7 cellular contexts compared by ENCODE assay signal in genomic region chr1:44775930-44776748, GRCh38. TPM values are rescaled to one million over a fixed set of nuclear protein-coding genes. Genes with fewer than 3 reads are reported as not detected.
DNase-seq lines count a peak whose midpoint lies in the region; ATAC-seq and TF ChIP-seq lines count a peak whose summit lies in the region.

No MANE protein-coding gene starts in this region.

- peaks cover 37% of the 10 kb centered on the region for H3K4me1 Mint-ChIP-seq in activated CD4-positive, alpha-beta T cell treated with anti-CD3 and anti-CD28 coated beads for 36 hours
- peaks cover 22% of the 10 kb centered on the region for H3K4me1 Mint-ChIP-seq in endothelial cell (ENCODE audit: unreplicated experiment)
- peaks cover 23 to 42% (median 34%) of the 10 kb centered on the region in 4 donors for H3K4me1 Mint-ChIP-seq in naive thymus-derived CD8-positive, alpha-beta T cell

- H3K9me3 Mint-ChIP-seq in activated CD4-positive, alpha-beta T cell treated with anti-CD3 and anti-CD28 coated beads for 36 hours (ENCODE audit: low read depth) = no peaks in the 10 kb centered on the region
- H3K9me3 Mint-ChIP-seq in endothelial cell (ENCODE audit: unreplicated experiment) = no peaks in the 10 kb centered on the region
- no peaks in the 10 kb centered on the region for H3K9me3 Mint-ChIP-seq in naive thymus-derived CD8-positive, alpha-beta T cell

- POLR2A ChIA-PET in activated CD4-positive, alpha-beta T cell treated with anti-CD3 and anti-CD28 coated beads for 36 hours (lab: Charles Lee) = interaction anchor here (0.6 to 2.9 kb wide), 17 partner anchors 9 to 809 kb away, joined by 3 to 58 read pairs (median 5); partner anchors contain the start of genes BTBD19, DYNLT4, HECTD3 and MUTYH
- POLR2A ChIA-PET in naive thymus-derived CD8-positive, alpha-beta T cell (lab: Charles Lee) = interaction anchor here (0.5 to 5.3 kb wide), 35 partner anchors 9 to 1386 kb away, joined by 3 to 109 read pairs (median 6); partner anchors contain the start of genes ARMH1, BEST4, BTBD19 and CCDC163

- peaks cover 59% of the 10 kb centered on the region for H3K36me3 Mint-ChIP-seq in activated CD4-positive, alpha-beta T cell treated with anti-CD3 and anti-CD28 coated beads for 36 hours (ENCODE audit: low read depth)
- peaks cover 27% of the 10 kb centered on the region for H3K36me3 Mint-ChIP-seq in endothelial cell (ENCODE audit: low read depth, unreplicated experiment)
- peaks cover 0 to 51% (median 16%) of the 10 kb centered on the region in 3 donors for H3K36me3 Mint-ChIP-seq in naive thymus-derived CD8-positive, alpha-beta T cell

- no peak for TF ChIP-seq CTCF in endothelial cell (IDR thresholded peaks at IDR 0.05; ENCODE audit: unreplicated experiment)

- no peaks in the 10 kb centered on the region for H3K27me3 Mint-ChIP-seq in activated CD4-positive, alpha-beta T cell treated with anti-CD3 and anti-CD28 coated beads for 36 hours
- peaks cover 10% of the 10 kb centered on the region for H3K27me3 Mint-ChIP-seq in endothelial cell (ENCODE audit: unreplicated experiment)
- H3K27me3 Mint-ChIP-seq in naive thymus-derived CD8-positive, alpha-beta T cell = no peaks in the 10 kb centered on the region

- H3K4me3 Mint-ChIP-seq in activated CD4-positive, alpha-beta T cell treated with anti-CD3 and anti-CD28 coated beads for 36 hours = peak overlapping the region; percentile 96
- H3K4me3 Mint-ChIP-seq in endothelial cell (ENCODE audit: unreplicated experiment) = peak overlapping the region; percentile 97
- peak overlapping the region; percentile 84 to 100 (median 93) for H3K4me3 Mint-ChIP-seq in naive thymus-derived CD8-positive, alpha-beta T cell

- H3K27ac Mint-ChIP-seq in activated CD4-positive, alpha-beta T cell treated with anti-CD3 and anti-CD28 coated beads for 36 hours = peak overlapping the region; percentile 84
- H3K27ac Mint-ChIP-seq in endothelial cell (ENCODE audit: unreplicated experiment) = peak overlapping the region; percentile 70
- peak overlapping the region; percentile 92 to 99 (median 96) for H3K27ac Mint-ChIP-seq in naive thymus-derived CD8-positive, alpha-beta T cell

- CTCF ChIA-PET in activated CD4-positive, alpha-beta T cell treated with anti-CD3 and anti-CD28 coated beads for 36 hours (lab: Charles Lee) = interaction anchor here (0.5 to 2.4 kb wide), 14 partner anchors 9 to 803 kb away, joined by 3 to 13 read pairs (median 4); partner anchors contain the start of genes BEST4, BTBD19, PLK3 and RNU5D-1

- intact Hi-C loops in activated CD4-positive, alpha-beta T cell treated with anti-CD3 and anti-CD28 coated beads for 36 hours (cut with DNase I, micrococcal nuclease) = loop anchor here (1.0 to 5.0 kb wide), 12 partner anchors 8 to 746 kb away; partner anchors contain the start of genes KIF2C (in 2 of the 2), RNU5D-1 (in 2 of the 2), BTBD19 (in 1 of the 2) and EIF2B3 (in 1 of the 2)

- peak; percentile 49 for DNase-seq in activated CD4-positive, alpha-beta T cell treated with anti-CD3 and anti-CD28 coated beads for 36 hours
- DNase-seq in endothelial cell (ENCODE audit: low spot score) = no peak
- DNase-seq in naive thymus-derived CD8-positive, alpha-beta T cell = peak in 3 of 10 donors; percentile 12 to 40 (median 33)
- no peak for DNase-seq in effector CD8-positive, alpha-beta T cell (lab: John Stamatoyannopoulos, UW)

- ATAC-seq in GM18873 (IDR thresholded peaks at IDR 0.05; ENCODE audit: low FRiP score, unreplicated experiment) = peak; percentile 9
- peak; percentile 9 for ATAC-seq in HG03135 (IDR thresholded peaks at IDR 0.05; ENCODE audit: unreplicated experiment)
- no peak for ATAC-seq in activated CD4-positive, alpha-beta T cell treated with anti-CD3 and anti-CD28 coated beads for 36 hours
- peak; percentile 28 to 49 for ATAC-seq in naive thymus-derived CD8-positive, alpha-beta T cell
- ATAC-seq in GM21367 (IDR thresholded peaks at IDR 0.05; ENCODE audit: unreplicated experiment) = no peak

RNA-seq across cellular contexts. Expression of gene RPS8, which starts 0.8 kb away (rescaled TPM):
- total RNA-seq in activated CD4-positive, alpha-beta T cell treated with anti-CD3 and anti-CD28 coated beads for 36 hours = 1,000 to 10,000 TPM; 3,005 to 3,275 TPM
- 1,789 TPM for total RNA-seq in endothelial cell (ENCODE audit: unreplicated experiment)
- total RNA-seq in naive thymus-derived CD8-positive, alpha-beta T cell = 1,000 to 10,000 TPM; 2,208 to 2,330 TPM
- 1,000 to 10,000 TPM; 1,336 to 1,571 (median 1,431) TPM for polyA plus RNA-seq in naive thymus-derived CD8-positive, alpha-beta T cell

RNA-seq across cellular contexts. Expression of gene BEST4, which starts 11.8 kb away (rescaled TPM):
- under 1 TPM; 0.69 to 0.71 TPM for total RNA-seq in activated CD4-positive, alpha-beta T cell treated with anti-CD3 and anti-CD28 coated beads for 36 hours
- 0.18 TPM for total RNA-seq in endothelial cell (ENCODE audit: unreplicated experiment)
- total RNA-seq in naive thymus-derived CD8-positive, alpha-beta T cell = 1 to 10 TPM; 1.6 to 2.2 TPM
- under 1 TPM in 2 of 3 donors, not detected in 1; 0.29 to 0.32 TPM for polyA plus RNA-seq in naive thymus-derived CD8-positive, alpha-beta T cell

RNA-seq across cellular contexts. Expression of gene PLK3, which starts 24.0 kb away (rescaled TPM):
- total RNA-seq in activated CD4-positive, alpha-beta T cell treated with anti-CD3 and anti-CD28 coated beads for 36 hours = 10 to 100 TPM; 52.1 to 52.7 TPM
- total RNA-seq in endothelial cell (ENCODE audit: unreplicated experiment) = 17.2 TPM
- total RNA-seq in naive thymus-derived CD8-positive, alpha-beta T cell = 100 to 1,000 TPM; 139 to 140 TPM
- 10 to 100 TPM; 14.3 to 36.0 (median 25.5) TPM for polyA plus RNA-seq in naive thymus-derived CD8-positive, alpha-beta T cell

RNA-seq across cellular contexts. Expression of gene DYNLT4, which starts 31.0 kb away (rescaled TPM):
- total RNA-seq in activated CD4-positive, alpha-beta T cell treated with anti-CD3 and anti-CD28 coated beads for 36 hours = under 1 TPM in 1 of 2 experiments, not detected in 1; 0.32 TPM
- 1.4 TPM for total RNA-seq in endothelial cell (ENCODE audit: unreplicated experiment)
- 1 to 10 TPM; 1.2 to 2.1 TPM for total RNA-seq in naive thymus-derived CD8-positive, alpha-beta T cell
- under 1 TPM in 2 of 3 donors, not detected in 1; 0.24 to 0.86 TPM for polyA plus RNA-seq in naive thymus-derived CD8-positive, alpha-beta T cell

RNA-seq across cellular contexts. Expression of gene BTBD19, which starts 32.2 kb away (rescaled TPM):
- total RNA-seq in activated CD4-positive, alpha-beta T cell treated with anti-CD3 and anti-CD28 coated beads for 36 hours = 10 to 100 TPM; 16.7 to 17.2 TPM
- total RNA-seq in endothelial cell (ENCODE audit: unreplicated experiment) = 10.4 TPM
- total RNA-seq in naive thymus-derived CD8-positive, alpha-beta T cell = 1 to 10 TPM; 6.5 to 8.8 TPM
- under 1 TPM; 0.16 to 0.47 (median 0.44) TPM for polyA plus RNA-seq in naive thymus-derived CD8-positive, alpha-beta T cell

Comparison
In these comparisons a context has a peak if more than half of its experiments do, and no peak if none do; other contexts are left out.
1. ATAC-seq: peak in GM18873 (single experiment), HG03135 (single experiment) and naive thymus-derived CD8-positive, alpha-beta T cell (2 of 2); none in activated CD4-positive, alpha-beta T cell treated with anti-CD3 and anti-CD28 coated beads for 36 hours (single experiment) and GM21367 (single experiment).
2. Peak in every context shown above with its lines, with median percentiles within 50 percentile points of each other: H3K27ac Mint-ChIP-seq and H3K4me3 Mint-ChIP-seq.